ENCODE assay signal across 31 cellular contexts in the genomic region with DNA sequence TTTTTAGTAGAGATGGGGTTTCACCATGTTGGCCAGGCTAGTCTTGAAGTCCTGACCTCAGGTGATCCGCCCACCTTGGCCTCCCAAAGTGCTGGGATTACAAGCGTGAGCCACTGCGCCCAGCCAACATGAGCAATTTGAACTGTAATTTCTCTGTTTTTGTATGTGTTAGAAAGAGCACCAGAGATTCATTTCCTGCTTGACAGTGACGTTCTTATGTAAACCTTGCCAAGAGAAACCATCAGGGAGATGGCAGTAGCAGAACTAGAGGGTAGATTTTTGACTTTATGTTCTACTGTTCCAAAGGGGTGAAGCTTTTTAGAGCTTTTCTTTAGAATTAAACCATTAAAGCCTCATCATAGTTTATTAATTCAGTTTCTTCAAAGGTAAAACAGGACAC.
"Had no signal": no experiment of that assay in that cellular context is flagged by ENCODE, and none has a peak within 500 bp of the region (broad histone marks: within the 10 kb centered on the region; RNA-seq: fewer than 3 reads in every experiment).

No MANE protein-coding gene starts in this region.

- FAIRE-seq: endothelial cell of umbilical vein, kidney, small intestine had no signal

- H3K4me3 ChIP-seq: coronary artery, esophagus muscularis mucosa, gastroesophageal sphincter, heart left ventricle, hepatocyte, lung, mucosa of descending colon, right lobe of liver, thoracic aorta, tibial nerve, upper lobe of right lung, vagina had no signal

- H3K27ac Mint-ChIP-seq: endodermal cell; mesothelial cell of epicardium; naive B cell; natural killer cell treated with Interleukin-12 subunit alpha and Interleukin-12 subunit beta and Interleukin-15 and Interleukin-18, amount 100 ng/mL, for 72 hours; progenitor cell of endocrine pancreas; stimulated activated naive B cell treated with anti-CD40 and anti-IgM and Interleukin-4, amounts not matched to agents 10 μg/mL and 1 μg/mL and 100 μg/mL, for 72 hours; stimulated activated naive CD8-positive, alpha-beta T cell treated with anti-CD3 and anti-CD28 coated beads, Interleukin-15, Interleukin-2, amounts not matched to agents 100 ng/mL and 50 ng/mL, for 24 hours had no signal

- H3K4me1 ChIP-seq: foreskin keratinocyte had no signal

- H3K9me3 ChIP-seq: esophagus muscularis mucosa, gastroesophageal sphincter, heart left ventricle, mucosa of descending colon, neutrophil, right lobe of liver, thoracic aorta, tibial nerve, upper lobe of right lung, vagina had no signal

- H3K4me2 ChIP-seq: hepatocyte had no signal

- H3K79me2 ChIP-seq: parathyroid adenoma had no signal

- H3K9me3 Mint-ChIP-seq: endodermal cell; mesothelial cell of epicardium; natural killer cell treated with Interleukin-12 subunit alpha and Interleukin-12 subunit beta and Interleukin-15 and Interleukin-18, amount 100 ng/mL, for 72 hours; neural crest cell; stimulated activated naive B cell treated with anti-CD40 and anti-IgM and Interleukin-4, amounts not matched to agents 10 μg/mL and 1 μg/mL and 100 μg/mL, for 72 hours; stimulated activated naive CD8-positive, alpha-beta T cell treated with anti-CD3 and anti-CD28 coated beads, Interleukin-15, Interleukin-2, amounts not matched to agents 100 ng/mL and 50 ng/mL, for 24 hours had no signal

- H2AFZ ChIP-seq: hepatocyte, parathyroid adenoma had no signal

- H3K36me3 Mint-ChIP-seq: mesothelial cell of epicardium; naive B cell; natural killer cell treated with Interleukin-12 subunit alpha and Interleukin-12 subunit beta and Interleukin-15 and Interleukin-18, amount 100 ng/mL, for 72 hours; stimulated activated naive B cell treated with anti-CD40 and anti-IgM and Interleukin-4, amounts not matched to agents 10 μg/mL and 1 μg/mL and 100 μg/mL, for 72 hours had no signal

- DNase-seq: effector CD8-positive, alpha-beta T cell; endodermal cell; foreskin keratinocyte; heart left ventricle; kidney; mesenchymal stem cell; mucosa of descending colon; naive B cell; right lobe of liver; small intestine; stimulated activated CD4-positive, alpha-beta T cell treated with anti-CD3 and anti-CD28 coated beads, Interleukin-15, amount 100 ng/mL, for 24 hours; stimulated activated CD4-positive, alpha-beta T cell treated with anti-CD3 and anti-CD28 coated beads, Interleukin-2, amount 100 ng/mL, for 48 hours; stimulated activated naive B cell treated with anti-CD40 and anti-IgM and Interleukin-4, amounts not matched to agents 10 μg/mL and 1 μg/mL and 100 μg/mL, for 72 hours; upper lobe of right lung had no signal

- H3K27ac ChIP-seq: coronary artery, esophagus muscularis mucosa, foreskin keratinocyte, gastroesophageal sphincter, heart left ventricle, hepatocyte, neutrophil, parathyroid adenoma, right lobe of liver, thoracic aorta, tibial nerve, upper lobe of right lung, vagina had no signal

- H3K36me3 ChIP-seq: esophagus muscularis mucosa, gastroesophageal sphincter, heart left ventricle, neutrophil, right lobe of liver, thoracic aorta, tibial nerve, upper lobe of right lung, vagina had no signal

- H3K4me3 Mint-ChIP-seq: endodermal cell; mesothelial cell of epicardium; naive B cell; natural killer cell treated with Interleukin-12 subunit alpha and Interleukin-12 subunit beta and Interleukin-15 and Interleukin-18, amount 100 ng/mL, for 72 hours; neural crest cell; stimulated activated naive B cell treated with anti-CD40 and anti-IgM and Interleukin-4, amounts not matched to agents 10 μg/mL and 1 μg/mL and 100 μg/mL, for 72 hours; stimulated activated naive CD8-positive, alpha-beta T cell treated with anti-CD3 and anti-CD28 coated beads, Interleukin-15, Interleukin-2, amounts not matched to agents 100 ng/mL and 50 ng/mL, for 24 hours had no signal

- ATAC-seq: foreskin keratinocyte; gastroesophageal sphincter; heart left ventricle; left lobe of liver; mucosa of descending colon; natural killer cell treated with Interleukin-12 subunit alpha and Interleukin-12 subunit beta and Interleukin-15 and Interleukin-18, amount 100 ng/mL, for 72 hours; right lobe of liver; stimulated activated naive B cell treated with anti-CD40 and anti-IgM and Interleukin-4, amounts not matched to agents 10 μg/mL and 1 μg/mL and 100 μg/mL, for 72 hours; upper lobe of right lung had no signal

- H3K27me3 ChIP-seq: hepatocyte, right lobe of liver, upper lobe of right lung, vagina had no signal
